22 cellular contexts compared by ENCODE assay signal in genomic region chr3:15611018-15611417, GRCh38. TPM values are rescaled to one million over a fixed set of nuclear protein-coding genes. Genes with fewer than 3 reads are reported as not detected.
A peak's percentile ranks its signal among the peaks of the same experiment; 100 is the strongest.
DNase-seq lines count a peak whose midpoint lies in the region; ATAC-seq and TF ChIP-seq lines count a peak whose summit lies in the region.
"Had no signal": no experiment of that assay in that cellular context is flagged by ENCODE, and none has a peak within 500 bp of the region (broad histone marks: within the 10 kb centered on the region; RNA-seq: fewer than 3 reads in every experiment).

No MANE protein-coding gene starts in this region.

- intact Hi-C loops in activated CD4-positive, alpha-beta T cell treated with anti-CD3 and anti-CD28 coated beads, Interleukin-2, amount 10 ng/mL, durations not matched to agents 24 days and 14 days (cut with micrococcal nuclease): no loop called here
- intact Hi-C loops in body of pancreas (cut with DNase I): no loop called here
- intact Hi-C loops in testis (cut with DNase I; ENCODE audit: low total_unique reads): no loop called here

- ATAC-seq in body of pancreas (no peak), GM18519 (IDR thresholded peaks at IDR 0.05; ENCODE audit: low FRiP score, unreplicated experiment) (no peak)
- ATAC-seq: GM12878, GM23338, K562, SK-N-SH treated with all-trans-retinoic acid at 6 μM for 48 hours had no signal

- TF ChIP-seq POLR2A in body of pancreas (IDR thresholded peaks at IDR 0.05): no peak
- TF ChIP-seq POLR2A in testis (IDR thresholded peaks at IDR 0.05): no peak

- H3K36me3 ChIP-seq in body of pancreas (replicated peaks in 1 of 2; ENCODE audit: insufficient read depth in 1 of 2, low read depth in 2 of 2) (no peaks in the 10 kb centered on the region), parathyroid adenoma (ENCODE audit: control insufficient read depth, insufficient read depth, low read length) (no peaks in the 10 kb centered on the region), testis (ENCODE audit: low read depth, missing control alignments) (no peaks in the 10 kb centered on the region), MG63 (no peaks in the 10 kb centered on the region)
- H3K36me3 ChIP-seq: BLaER1, Peyer's patch had no signal

- no peaks in the 10 kb centered on the region for H3K27me3 ChIP-seq in body of pancreas
- no peaks in the 10 kb centered on the region for H3K27me3 ChIP-seq in parathyroid adenoma (ENCODE audit: control insufficient read depth, insufficient read depth, low read length)
- H3K27me3 ChIP-seq in testis: no peaks in the 10 kb centered on the region
- H3K27me3 ChIP-seq in MG63: no peaks in the 10 kb centered on the region
- H3K27me3 ChIP-seq: BLaER1, Peyer's patch had no signal

- peaks cover 19% of the 10 kb centered on the region for H3K79me2 ChIP-seq in parathyroid adenoma

- peak overlapping the region; percentile 29 for H2AFZ ChIP-seq in parathyroid adenoma
- H2AFZ ChIP-seq: GM23338 had no signal

- DNase-seq in activated CD4-positive, alpha-beta T cell treated with anti-CD3 and anti-CD28 coated beads, Interleukin-2, amount 10 ng/mL, durations not matched to agents 24 days and 14 days: peak; percentile 29
- DNase-seq in activated CD4-positive, alpha-beta T cell treated with anti-CD3 and anti-CD28 coated beads, Interleukin-2, amount 50 U/mL, for 4 hours: no peak
- peak in 3 of 4 donors; percentile 21 to 51 (median 36) for DNase-seq in body of pancreas
- DNase-seq in testis: peak; percentile 74
- no peak for DNase-seq in substantia nigra (lab: John Stamatoyannopoulos, UW)
- no peak for DNase-seq in MG63
- DNase-seq: CD8-positive, alpha-beta memory T cell; DND-41; GDM1; NCI-H1048; NCI-H1436 treated with DMSO at 0.1 percent for 48 hours; NCI-H2227 treated with DMSO at 0.1 percent for 48 hours; NCI-H524; Peyer's patch; SHP77 treated with DMSO at 0.1 percent for 48 hours had no signal

- no peak for TF ChIP-seq CTCF in body of pancreas (IDR thresholded peaks at IDR 0.05)
- no peak for TF ChIP-seq CTCF in parathyroid adenoma (IDR thresholded peaks at IDR 0.05)
- no peak for TF ChIP-seq CTCF in testis (IDR thresholded peaks at IDR 0.05)

- peaks cover 3% of the 10 kb centered on the region for H3K4me1 Mint-ChIP-seq in activated CD4-positive, alpha-beta T cell treated with anti-CD3 and anti-CD28 coated beads, Interleukin-2, amount 10 ng/mL, durations not matched to agents 24 days and 14 days

- 36 to 47% methylated on average over 3 of the region's 3 CpGs for WGBS in body of pancreas, 2 donors
- 82 to 84% methylated on average over 3 of the region's 3 CpGs for WGBS in testis, 2 donors

- no peaks in the 10 kb centered on the region for H3K9me3 ChIP-seq in body of pancreas
- no peaks in the 10 kb centered on the region for H3K9me3 ChIP-seq in parathyroid adenoma (ENCODE audit: control insufficient read depth, low read length)
- H3K9me3 ChIP-seq in testis: no peaks in the 10 kb centered on the region
- H3K9me3 ChIP-seq in MG63: no peaks in the 10 kb centered on the region
- H3K9me3 ChIP-seq: BLaER1, Peyer's patch had no signal

- H3K4me1 ChIP-seq in body of pancreas (peaks cover 85% of the 10 kb centered on the region), parathyroid adenoma (peaks cover 48% of the 10 kb centered on the region), testis (peaks cover 41% of the 10 kb centered on the region)
- H3K4me1 ChIP-seq: BLaER1 had no signal

- H3K27ac Mint-ChIP-seq in activated CD4-positive, alpha-beta T cell treated with anti-CD3 and anti-CD28 coated beads, Interleukin-2, amount 10 ng/mL, durations not matched to agents 24 days and 14 days: no peak overlapping the region
- H3K27ac Mint-ChIP-seq: GM23338 had no signal

- no peak overlapping the region for H3K9ac ChIP-seq in parathyroid adenoma
- H3K9ac ChIP-seq: BLaER1 had no signal

- H3K27me3 Mint-ChIP-seq in activated CD4-positive, alpha-beta T cell treated with anti-CD3 and anti-CD28 coated beads, Interleukin-2, amount 10 ng/mL, durations not matched to agents 24 days and 14 days: peaks cover 3% of the 10 kb centered on the region
- H3K27me3 Mint-ChIP-seq: CD8-positive, alpha-beta memory T cell had no signal

- H3K36me3 Mint-ChIP-seq in activated CD4-positive, alpha-beta T cell treated with anti-CD3 and anti-CD28 coated beads, Interleukin-2, amount 10 ng/mL, durations not matched to agents 24 days and 14 days (ENCODE audit: low read depth): peaks cover 1% of the 10 kb centered on the region

- H3K9me3 Mint-ChIP-seq in activated CD4-positive, alpha-beta T cell treated with anti-CD3 and anti-CD28 coated beads, Interleukin-2, amount 10 ng/mL, durations not matched to agents 24 days and 14 days: no peaks in the 10 kb centered on the region
- H3K9me3 Mint-ChIP-seq: CD8-positive, alpha-beta memory T cell; GM23338 had no signal

- no peak overlapping the region for H3K4me3 Mint-ChIP-seq in activated CD4-positive, alpha-beta T cell treated with anti-CD3 and anti-CD28 coated beads, Interleukin-2, amount 10 ng/mL, durations not matched to agents 24 days and 14 days
- H3K4me3 Mint-ChIP-seq: CD8-positive, alpha-beta memory T cell; GM23338 had no signal

- H3K27ac ChIP-seq in body of pancreas: peak overlapping the region in 3 of 4 donors; percentile 37 to 68 (median 56)
- no peak overlapping the region for H3K27ac ChIP-seq in parathyroid adenoma
- H3K27ac ChIP-seq in testis: peak overlapping the region in 1 of 2 donors; percentile 31
- H3K27ac ChIP-seq in substantia nigra (ENCODE audit: low read depth, low read length, poor library complexity, severe bottlenecking): no peak overlapping the region
- H3K27ac ChIP-seq: BLaER1 had no signal

- H3K4me3 ChIP-seq in body of pancreas: no peak overlapping the region
- H3K4me3 ChIP-seq in parathyroid adenoma (ENCODE audit: low read depth, low read length): no peak overlapping the region
- H3K4me3 ChIP-seq in testis: no peak overlapping the region
- H3K4me3 ChIP-seq in MG63: no peak overlapping the region
- H3K4me3 ChIP-seq: BLaER1, GM12878, GM23338, K562, Peyer's patch had no signal

- H3K4me2 ChIP-seq in parathyroid adenoma (ENCODE audit: low read length): no peak overlapping the region
- H3K4me2 ChIP-seq: BLaER1, GM23338 had no signal

RNA-seq across cellular contexts. Expression of gene BTD, which starts 9.5 kb away (rescaled TPM):
- total RNA-seq in activated CD4-positive, alpha-beta T cell treated with anti-CD3 and anti-CD28 coated beads, Interleukin-2, amount 10 ng/mL, durations not matched to agents 24 days and 14 days: 2.0 and 2.1 TPM in 2 replicates
- total RNA-seq in body of pancreas (10 to 100 TPM in 1 of 2 donors, 1 to 10 TPM in 1; 8.2 to 24.4 TPM), testis (10 to 100 TPM; 31.3 to 44.7 TPM)
- 54.7 TPM for polyA plus RNA-seq in testis (ENCODE audit: insufficient read depth, low read depth, low replicate concordance)
- total RNA-seq in MG63 (2014; rRNA removed; shearing (Covaris generic); ENCODE audit: low replicate concordance): 6.8 and 11.9 TPM in 2 replicates

RNA-seq across cellular contexts. Expression of gene HACL1, which starts 9.6 kb away (rescaled TPM):
- 19.3 and 21.4 TPM in 2 replicates for total RNA-seq in activated CD4-positive, alpha-beta T cell treated with anti-CD3 and anti-CD28 coated beads, Interleukin-2, amount 10 ng/mL, durations not matched to agents 24 days and 14 days
- 10 to 100 TPM; 12.5 to 19.5 TPM for total RNA-seq in body of pancreas
- total RNA-seq in testis: 10 to 100 TPM; 35.7 to 44.3 TPM
- polyA plus RNA-seq in testis (ENCODE audit: insufficient read depth, low read depth, low replicate concordance): 42.2 TPM
- total RNA-seq in MG63 (2014; rRNA removed; shearing (Covaris generic); ENCODE audit: low replicate concordance): 0.91 and 1.9 TPM in 2 replicates

Comparison
In these comparisons a context has a peak if more than half of its experiments do, and no peak if none do; other contexts are left out.
1. DNase-seq: peak in activated CD4-positive, alpha-beta T cell treated with anti-CD3 and anti-CD28 coated beads, Interleukin-2, amount 10 ng/mL, durations not matched to agents 24 days and 14 days (single experiment), body of pancreas (3 of 4) and testis (single experiment); none in activated CD4-positive, alpha-beta T cell treated with anti-CD3 and anti-CD28 coated beads, Interleukin-2, amount 50 U/mL, for 4 hours (0 of 2), substantia nigra (0 of 49) and MG63 (single experiment).
2. H3K27ac ChIP-seq: peak in body of pancreas (3 of 4); none in parathyroid adenoma (single experiment) and substantia nigra (single experiment).